In genomic region chr11:44241851-44242250, GRCh38 we compare ENCODE assay signal across 26 cellular contexts.
DNase-seq lines count a peak whose midpoint lies in the region; ATAC-seq and TF ChIP-seq lines count a peak whose summit lies in the region.
"Had no signal": no experiment of that assay in that cellular context is flagged by ENCODE, and none has a peak within 500 bp of the region (broad histone marks: within the 10 kb centered on the region; RNA-seq: fewer than 3 reads in every experiment).

No MANE protein-coding gene starts in this region.

- ATAC-seq in heart right ventricle = peak; percentile 39 to 88 (median 78)
- ATAC-seq: activated T-cell treated with anti-CD3 and anti-CD28 coated beads, Interleukin-2, amount 50 U/mL, for 4 hours; HCT116; T-helper 17 cell had no signal

- peak overlapping the region in 1 of 3 donors; percentile 16 for H3K9ac ChIP-seq in skeletal muscle tissue (ENCODE audit: low read depth in 1 of 3, low read length in 3 of 3)
- H3K9ac ChIP-seq: SK-N-SH had no signal

- H3K36me3 ChIP-seq in SJCRH30 = 0 out of 2 replicates have a peak, but pooled peaks cover 5% of the 10 kb centered on the region
- H3K36me3 ChIP-seq in heart right ventricle = peaks cover 0 to 44% (median 4%) of the 10 kb centered on the region in 9 donors
- peaks cover 0 to 6% (median 4%) of the 10 kb centered on the region in 3 donors for H3K36me3 ChIP-seq in skeletal muscle tissue (ENCODE audit: control insufficient read depth in 3 of 3, insufficient read depth in 3 of 3, low read length in 3 of 3)
- H3K36me3 ChIP-seq: ovary had no signal

- DNase-seq in SJCRH30 = peak in 1 of 2 experiments; percentile 48
- peak; percentile 21 to 43 for DNase-seq in heart right ventricle
- DNase-seq in myocyte (ENCODE audit: low read depth) = peak; percentile 80
- no peak for DNase-seq in 8988T
- no peak for DNase-seq in NCI-H82 (lab: John Stamatoyannopoulos, UW)
- DNase-seq in activated CD4-positive, alpha-beta T cell treated with anti-CD3 and anti-CD28 coated beads, Interleukin-2, amount 50 U/mL, for 48 hours = no peak
- DNase-seq: activated CD4-positive, alpha-beta T cell treated with anti-CD3 and anti-CD28 coated beads for 48 hours; activated naive CD4-positive, alpha-beta T cell; activated T-cell treated with anti-CD3 and anti-CD28 coated beads, Interleukin-2, amount 50 U/mL, for 4 hours; DND-41; effector memory CD4-positive, alpha-beta T cell; Karpas-422; mammary epithelial cell; MV-4-11; naive B cell; NCI-H1694; NCI-H2171; NCI-H526 treated with DMSO at 0.1 percent for 48 hours; ovary; RPMI8226; SK-N-SH; T-helper 17 cell had no signal

- H3K27ac ChIP-seq in SJCRH30 (peak overlapping the region; percentile 76), heart right ventricle (peak overlapping the region in 6 of 10 donors; percentile 11 to 74 (median 40)), skeletal muscle tissue (ENCODE audit: low read depth, low read length) (peak overlapping the region; percentile 69)
- H3K27ac ChIP-seq: esophagus muscularis mucosa, ovary, suprapubic skin had no signal

- peaks cover 66% of the 10 kb centered on the region for H3K4me1 ChIP-seq in SJCRH30
- peaks cover 16 to 58% (median 44%) of the 10 kb centered on the region in 9 donors for H3K4me1 ChIP-seq in heart right ventricle
- peaks cover 36 to 46% (median 36%) of the 10 kb centered on the region in 3 donors for H3K4me1 ChIP-seq in skeletal muscle tissue (ENCODE audit: control insufficient read depth in 3 of 3, insufficient read depth in 3 of 3, low read length in 3 of 3)

- intact Hi-C loops in heart right ventricle (cut with DNase I) = no loop called here

- H3K4me3 ChIP-seq in SJCRH30 (no peak overlapping the region), heart right ventricle (no peak overlapping the region), skeletal muscle tissue (ENCODE audit: low read length in 3 of 3) (no peak overlapping the region)
- H3K4me3 ChIP-seq: esophagus muscularis mucosa, ovary, suprapubic skin had no signal

- no peak for TF ChIP-seq CTCF in heart right ventricle (IDR thresholded peaks at IDR 0.05)

- 59 to 60% methylated on average over 6 of the region's 6 CpGs for WGBS in heart right ventricle, 2 donors

- H3K27me3 ChIP-seq in SJCRH30 (no peaks in the 10 kb centered on the region), heart right ventricle (no peaks in the 10 kb centered on the region), skeletal muscle tissue (ENCODE audit: control insufficient read depth in 3 of 3, insufficient read depth in 3 of 3, low read length in 3 of 3) (no peaks in the 10 kb centered on the region)
- H3K27me3 ChIP-seq: esophagus muscularis mucosa, ovary, suprapubic skin had no signal

- H3K9me3 ChIP-seq in SJCRH30 (replicated peaks) = no peaks in the 10 kb centered on the region
- H3K9me3 ChIP-seq in heart right ventricle = no peaks in the 10 kb centered on the region
- H3K9me3 ChIP-seq in skeletal muscle tissue (ENCODE audit: control insufficient read depth in 3 of 3, low read length in 3 of 3) = no peaks in the 10 kb centered on the region
- H3K9me3 ChIP-seq: esophagus muscularis mucosa, ovary, SK-N-SH, suprapubic skin had no signal

Comparison
In these comparisons a context has a peak if more than half of its experiments do, and no peak if none do; other contexts are left out.
1. DNase-seq: peak in heart right ventricle (2 of 2) and myocyte (single experiment); none in 8988T (single experiment), NCI-H82 (single experiment) and activated CD4-positive, alpha-beta T cell treated with anti-CD3 and anti-CD28 coated beads, Interleukin-2, amount 50 U/mL, for 48 hours (0 of 2).
2. Peak in every context shown above with its lines, with median percentiles within 50 percentile points of each other: H3K27ac ChIP-seq.